ENCODE assay signal across 8 cellular contexts in genomic region chr11:59173080-59173963, GRCh38. TPM values are rescaled to one million over a fixed set of nuclear protein-coding genes. Genes with fewer than 3 reads are reported as not detected.
DNase-seq lines count a peak whose midpoint lies in the region; ATAC-seq and TF ChIP-seq lines count a peak whose summit lies in the region.

No MANE protein-coding gene starts in this region.

- DNase-seq in GM12864 (ENCODE audit: low read depth): no peak
- DNase-seq in activated CD8-positive, alpha-beta T cell treated with anti-CD3 and anti-CD28 coated beads, Interleukin-2, amount 10 ng/mL, durations not matched to agents 7 days and 5 days: no peak
- DNase-seq in heart left ventricle: peak in 4 of 5 donors; percentile 28 to 70 (median 38)
- DNase-seq in ovary: peak; percentile 42 to 67 (median 57)
- no peak for DNase-seq in GOT3 (lab: John Stamatoyannopoulos, UW)
- DNase-seq in activated gamma-delta T cell treated with Interleukin-2 at 50 U/mL for 16 hours: no peak
- DNase-seq in effector CD4-positive, alpha-beta T cell: no peak

- H3K27me3 Mint-ChIP-seq in activated CD8-positive, alpha-beta T cell treated with anti-CD3 and anti-CD28 coated beads, Interleukin-2, amount 10 ng/mL, durations not matched to agents 7 days and 5 days (ENCODE audit: low read depth): peaks cover 23% of the 10 kb centered on the region

- POLR2A ChIA-PET in activated CD8-positive, alpha-beta T cell treated with anti-CD3 and anti-CD28 coated beads, Interleukin-2, amount 10 ng/mL, durations not matched to agents 7 days and 5 days (lab: Charles Lee): no interaction called here

- no peak for TF ChIP-seq EP300 in ovary (IDR thresholded peaks at IDR 0.05)

- peak overlapping the region; percentile 64 for H3K4me3 Mint-ChIP-seq in activated CD8-positive, alpha-beta T cell treated with anti-CD3 and anti-CD28 coated beads, Interleukin-2, amount 10 ng/mL, durations not matched to agents 7 days and 5 days

- TF ChIP-seq CTCF in GM12864 (IDR thresholded peaks at IDR 0.05; ENCODE audit: low read depth, low read length, missing control alignments) (no peak), heart left ventricle (IDR thresholded peaks at IDR 0.05) (no peak), ovary (IDR thresholded peaks at IDR 0.05) (no peak)

- H3K36me3 ChIP-seq in heart left ventricle (no peaks in the 10 kb centered on the region), ovary (no peaks in the 10 kb centered on the region)

- ATAC-seq in HG03066 (IDR thresholded peaks at IDR 0.05; ENCODE audit: low read depth, unreplicated experiment): peak; percentile 5
- ATAC-seq in activated CD8-positive, alpha-beta T cell treated with anti-CD3 and anti-CD28 coated beads, Interleukin-2, amount 10 ng/mL, durations not matched to agents 7 days and 5 days: no peak
- peak in 2 of 4 donors; percentile 13 to 31 for ATAC-seq in heart left ventricle

- H3K27me3 ChIP-seq in heart left ventricle: peaks cover 0 to 2% (median 0%) of the 10 kb centered on the region in 9 donors
- H3K27me3 ChIP-seq in ovary: no peaks in the 10 kb centered on the region

- intact Hi-C loops in heart left ventricle (cut with DNase I) (loop anchor here in 8 of 10 donors (2.0 to 10.0 kb wide), 7 partner anchors 35 to 261 kb away; partner anchors contain the start of genes OR5A2 (in 2 of the 8) and OR5A1 (in 1 of the 8)), ovary (cut with DNase I) (loop anchor here in 3 of 4 donors (2.0 to 10.0 kb wide), 4 partner anchors 31 to 114 kb away; no protein-coding TSS in a partner anchor)

- no peak for TF ChIP-seq POLR2A in heart left ventricle (IDR thresholded peaks at IDR 0.05)
- TF ChIP-seq POLR2A in ovary (IDR thresholded peaks at IDR 0.05): no peak

- peak overlapping the region; percentile 79 for H3K4me3 ChIP-seq in GM12864 (ENCODE audit: low read depth, low read length)
- H3K4me3 ChIP-seq in heart left ventricle: peak overlapping the region; percentile 41 to 79 (median 64)
- peak overlapping the region; percentile 68 for H3K4me3 ChIP-seq in ovary

- no peaks in the 10 kb centered on the region for H3K9me3 Mint-ChIP-seq in activated CD8-positive, alpha-beta T cell treated with anti-CD3 and anti-CD28 coated beads, Interleukin-2, amount 10 ng/mL, durations not matched to agents 7 days and 5 days (ENCODE audit: insufficient read depth)

- CTCF ChIA-PET in activated CD8-positive, alpha-beta T cell treated with anti-CD3 and anti-CD28 coated beads, Interleukin-2, amount 10 ng/mL, durations not matched to agents 7 days and 5 days (lab: Charles Lee): interaction anchor here (2.2 to 9.7 kb wide), 7 partner anchors 8 to 36 kb away, joined by 7 to 113 read pairs (median 16); no protein-coding TSS in a partner anchor

- H3K36me3 Mint-ChIP-seq in activated CD8-positive, alpha-beta T cell treated with anti-CD3 and anti-CD28 coated beads, Interleukin-2, amount 10 ng/mL, durations not matched to agents 7 days and 5 days (ENCODE audit: low read depth): no peaks in the 10 kb centered on the region

- peaks cover 0 to 27% (median 10%) of the 10 kb centered on the region in 12 donors for H3K4me1 ChIP-seq in heart left ventricle
- peaks cover 22% of the 10 kb centered on the region for H3K4me1 ChIP-seq in ovary (ENCODE audit: insufficient read depth)

- peaks cover 7% of the 10 kb centered on the region for H3K4me1 Mint-ChIP-seq in activated CD8-positive, alpha-beta T cell treated with anti-CD3 and anti-CD28 coated beads, Interleukin-2, amount 10 ng/mL, durations not matched to agents 7 days and 5 days (ENCODE audit: low read depth)

- H3K27ac ChIP-seq in heart left ventricle (peak overlapping the region in 10 of 12 donors; percentile 10 to 68 (median 46)), ovary (peak overlapping the region; percentile 73 to 80)

- H3K9me3 ChIP-seq in heart left ventricle: no peaks in the 10 kb centered on the region
- no peaks in the 10 kb centered on the region for H3K9me3 ChIP-seq in ovary

- H3K27ac Mint-ChIP-seq in activated CD8-positive, alpha-beta T cell treated with anti-CD3 and anti-CD28 coated beads, Interleukin-2, amount 10 ng/mL, durations not matched to agents 7 days and 5 days: no peak overlapping the region

- 4 to 7% (median 6%) methylated on average over 22 to 37 of the region's 37 CpGs for WGBS in heart left ventricle, 4 donors
- WGBS in ovary, 3 donors: 1 to 3% (median 1%) methylated on average over 36 to 37 of the region's 37 CpGs

RNA-seq across cellular contexts. Expression of gene DTX4, which starts 1.4 kb away (rescaled TPM):
- total RNA-seq in activated CD8-positive, alpha-beta T cell treated with anti-CD3 and anti-CD28 coated beads, Interleukin-2, amount 10 ng/mL, durations not matched to agents 7 days and 5 days: under 1 TPM; 0.18 to 0.45 TPM
- total RNA-seq in heart left ventricle (1 to 10 TPM in 8 of 9 donors, under 1 TPM in 1; 0.74 to 6.8 (median 2.1) TPM), ovary (10 to 100 TPM in 6 of 7 donors, 1 to 10 TPM in 1; 6.1 to 20.3 (median 16.8) TPM)
- polyA plus RNA-seq in heart left ventricle (1 to 10 TPM in 1 of 2 donors, under 1 TPM in 1; 0.76 to 1.1 TPM), ovary (10 to 100 TPM; 18.5 to 21.5 TPM)

RNA-seq across cellular contexts. Expression of gene FAM111A, which starts 30.7 kb away (rescaled TPM):
- 100 to 1,000 TPM; 154 to 167 TPM for total RNA-seq in activated CD8-positive, alpha-beta T cell treated with anti-CD3 and anti-CD28 coated beads, Interleukin-2, amount 10 ng/mL, durations not matched to agents 7 days and 5 days
- total RNA-seq in heart left ventricle (10 to 100 TPM in 3 of 9 donors, 1 to 10 TPM in 6; 4.1 to 38.3 (median 9.1) TPM), ovary (10 to 100 TPM; 17.5 to 26.5 (median 20.4) TPM)
- polyA plus RNA-seq in heart left ventricle (1 to 10 TPM; 3.3 to 8.0 TPM), ovary (10 to 100 TPM; 10.6 to 22.1 TPM)

RNA-seq across cellular contexts. Expression of gene MPEG1, which starts 39.4 kb away (rescaled TPM):
- total RNA-seq in activated CD8-positive, alpha-beta T cell treated with anti-CD3 and anti-CD28 coated beads, Interleukin-2, amount 10 ng/mL, durations not matched to agents 7 days and 5 days: not detected
- 10 to 100 TPM in 3 of 9 donors, 1 to 10 TPM in 6; 2.8 to 78.6 (median 7.1) TPM for total RNA-seq in heart left ventricle
- polyA plus RNA-seq in heart left ventricle: 1 to 10 TPM; 1.4 to 3.6 TPM
- 10 to 100 TPM in 1 of 7 donors, 1 to 10 TPM in 6; 1.8 to 11.9 (median 3.9) TPM for total RNA-seq in ovary
- 10 to 100 TPM in 1 of 2 donors, 1 to 10 TPM in 1; 2.4 to 28.5 TPM for polyA plus RNA-seq in ovary

Comparison
In these comparisons a context has a peak if more than half of its experiments do, and no peak if none do; other contexts are left out.
1. DNase-seq: peak in heart left ventricle (4 of 5) and ovary (5 of 5); none in GM12864 (single experiment), activated CD8-positive, alpha-beta T cell treated with anti-CD3 and anti-CD28 coated beads, Interleukin-2, amount 10 ng/mL, durations not matched to agents 7 days and 5 days (single experiment), GOT3 (single experiment), activated gamma-delta T cell treated with Interleukin-2 at 50 U/mL for 16 hours (single experiment) and effector CD4-positive, alpha-beta T cell (single experiment).
2. Peak in every context shown above with its lines, with median percentiles within 50 percentile points of each other: H3K4me3 ChIP-seq.